In the genomic region with DNA sequence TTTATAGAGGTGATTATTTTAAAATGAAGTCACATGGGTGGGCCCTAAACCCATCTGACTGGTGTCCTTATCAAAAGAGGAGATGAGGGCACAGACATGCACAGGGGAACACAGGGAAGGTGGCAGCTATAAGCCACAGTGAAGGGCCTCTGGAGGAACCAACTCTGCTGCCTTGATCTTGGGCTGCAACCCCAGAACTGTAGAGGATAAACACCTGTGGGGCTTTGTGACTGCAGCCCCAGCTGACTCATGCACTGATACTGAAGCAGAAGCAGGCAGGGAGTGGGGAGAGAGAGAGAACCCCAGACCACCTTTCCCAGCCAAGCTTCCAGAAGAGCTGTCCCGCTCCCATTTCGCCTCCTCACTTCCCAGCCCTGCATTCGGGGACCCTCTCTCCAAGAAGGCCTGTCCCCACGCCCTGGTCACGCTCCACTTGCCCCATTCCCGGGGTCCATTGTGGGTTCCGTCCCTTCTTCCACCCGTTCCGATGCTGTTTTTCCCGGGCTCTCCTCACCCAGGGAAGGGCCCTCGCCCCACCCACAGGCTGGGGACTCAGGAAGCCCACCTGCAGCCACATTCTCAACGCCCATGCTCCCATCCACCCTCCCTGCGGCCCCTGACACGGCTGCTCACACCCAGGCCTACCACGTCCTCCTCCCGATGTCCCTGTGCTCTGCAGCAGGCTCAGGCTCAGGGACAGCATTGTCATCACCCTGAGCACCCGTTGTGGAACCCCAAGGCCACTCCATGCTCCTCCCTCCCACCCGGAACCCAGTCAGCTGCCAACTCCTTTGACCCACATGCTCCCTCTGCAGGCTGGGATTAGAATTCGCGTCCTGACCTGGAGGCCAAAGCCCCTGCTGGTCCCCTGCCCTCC, we compare ENCODE assay signal across 1 cellular context.
TF ChIP-seq lines count a peak whose summit lies in the region.

No MANE protein-coding gene starts in this region.

TF ChIP-seq in HepG2, 621 proteins besides CTCF, POLR2A, EP300 and RAD21 (continued from another document and continues in another):
- TF ChIP-seq AHDC1 (CRISPR knock-in tag; IDR thresholded peaks at IDR 0.05; ENCODE audit: borderline replicate concordance) (no peak), REXO4 (CRISPR knock-in tag; IDR thresholded peaks at IDR 0.05; ENCODE audit: borderline replicate concordance) (no peak), ZNF558 (CRISPR knock-in tag; IDR thresholded peaks at IDR 0.05; ENCODE audit: borderline replicate concordance) (no peak), ETV5 (CRISPR knock-in tag; IDR thresholded peaks at IDR 0.05; ENCODE audit: borderline replicate concordance) (no peak), HDAC2 (CRISPR knock-in tag; IDR thresholded peaks at IDR 0.05) (peak; percentile 32; the same call in 1 of the 2 replicates), SP140L (CRISPR knock-in tag; IDR thresholded peaks at IDR 0.05; ENCODE audit: borderline replicate concordance) (no peak), ZNF687 (CRISPR knock-in tag; IDR thresholded peaks at IDR 0.05) (peak; percentile 70), KDM3A (CRISPR knock-in tag; IDR thresholded peaks at IDR 0.05; ENCODE audit: low read depth) (0 out of 2 replicates have a peak, but pooled peaks have one; percentile 33), FOXC1 (CRISPR knock-in tag; IDR thresholded peaks at IDR 0.05; ENCODE audit: borderline replicate concordance) (no peak), ZNF777 (CRISPR knock-in tag; IDR thresholded peaks at IDR 0.05) (no peak), ELF1 (CRISPR knock-in tag; IDR thresholded peaks at IDR 0.05) (peak; percentile 65; the same call in 1 of the 2 replicates), ZNF792 (CRISPR knock-in tag; IDR thresholded peaks at IDR 0.05) (no peak), RNF2 (conservative IDR thresholded peaks at IDR 0.05; ENCODE audit: low read depth) (no peak), ZNF496 (CRISPR knock-in tag; IDR thresholded peaks at IDR 0.05; ENCODE audit: insufficient replicate concordance) (no peak), ERF (CRISPR knock-in tag; IDR thresholded peaks at IDR 0.05) (0 out of 2 replicates have a peak, but pooled peaks have one; percentile 19), CAMTA2 (CRISPR knock-in tag; IDR thresholded peaks at IDR 0.05; ENCODE audit: borderline replicate concordance) (no peak), ZNF354B (CRISPR knock-in tag; IDR thresholded peaks at IDR 0.05) (no peak), ZMYM4 (CRISPR knock-in tag; IDR thresholded peaks at IDR 0.05) (peak; percentile 34; the same call in 1 of the 2 replicates), ZNF772 (CRISPR knock-in tag; IDR thresholded peaks at IDR 0.05) (peak; percentile 62; the same call in 1 of the 2 replicates), ZUFSP (CRISPR knock-in tag; IDR thresholded peaks at IDR 0.05; ENCODE audit: borderline replicate concordance) (no peak), HOXA7 (CRISPR knock-in tag; IDR thresholded peaks at IDR 0.05) (no peak), ZNF24 (IDR thresholded peaks at IDR 0.05) (no peak), ZNF274 (CRISPR knock-in tag; IDR thresholded peaks at IDR 0.05) (no peak), GATAD2A (CRISPR knock-in tag; IDR thresholded peaks at IDR 0.05) (0 out of 2 replicates have a peak, but pooled peaks have one; percentile 25), MIER3 (CRISPR knock-in tag; IDR thresholded peaks at IDR 0.05; ENCODE audit: borderline replicate concordance) (no peak), WIZ (CRISPR knock-in tag; IDR thresholded peaks at IDR 0.05) (no peak), ZC3H4 (CRISPR knock-in tag; IDR thresholded peaks at IDR 0.05; ENCODE audit: borderline replicate concordance) (no peak), ASH2L (IDR thresholded peaks at IDR 0.05; ENCODE audit: insufficient read length, low read depth, low read length) (no peak), HNF4G (IDR thresholded peaks at IDR 0.05; ENCODE audit: borderline replicate concordance, low read depth, low read length) (no peak), HNF4G (CRISPR knock-in tag; IDR thresholded peaks at IDR 0.05; ENCODE audit: borderline replicate concordance, low read depth) (no peak), ZC3H13 (CRISPR knock-in tag; IDR thresholded peaks at IDR 0.05) (no peak), U2AF2 (IDR thresholded peaks at IDR 0.05; ENCODE audit: low read depth, low read length) (no peak), SMARCE1 (IDR thresholded peaks at IDR 0.05; ENCODE audit: borderline replicate concordance) (no peak), RXRA (CRISPR knock-in tag; IDR thresholded peaks at IDR 0.05) (no peak)
- TF ChIP-seq, protein P1, sequence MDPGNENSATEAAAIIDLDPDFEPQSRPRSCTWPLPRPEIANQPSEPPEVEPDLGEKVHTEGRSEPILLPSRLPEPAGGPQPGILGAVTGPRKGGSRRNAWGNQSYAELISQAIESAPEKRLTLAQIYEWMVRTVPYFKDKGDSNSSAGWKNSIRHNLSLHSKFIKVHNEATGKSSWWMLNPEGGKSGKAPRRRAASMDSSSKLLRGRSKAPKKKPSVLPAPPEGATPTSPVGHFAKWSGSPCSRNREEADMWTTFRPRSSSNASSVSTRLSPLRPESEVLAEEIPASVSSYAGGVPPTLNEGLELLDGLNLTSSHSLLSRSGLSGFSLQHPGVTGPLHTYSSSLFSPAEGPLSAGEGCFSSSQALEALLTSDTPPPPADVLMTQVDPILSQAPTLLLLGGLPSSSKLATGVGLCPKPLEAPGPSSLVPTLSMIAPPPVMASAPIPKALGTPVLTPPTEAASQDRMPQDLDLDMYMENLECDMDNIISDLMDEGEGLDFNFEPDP (CRISPR knock-in tag; conservative IDR thresholded peaks at IDR 0.05) = no peak
- TF ChIP-seq, protein P2, sequence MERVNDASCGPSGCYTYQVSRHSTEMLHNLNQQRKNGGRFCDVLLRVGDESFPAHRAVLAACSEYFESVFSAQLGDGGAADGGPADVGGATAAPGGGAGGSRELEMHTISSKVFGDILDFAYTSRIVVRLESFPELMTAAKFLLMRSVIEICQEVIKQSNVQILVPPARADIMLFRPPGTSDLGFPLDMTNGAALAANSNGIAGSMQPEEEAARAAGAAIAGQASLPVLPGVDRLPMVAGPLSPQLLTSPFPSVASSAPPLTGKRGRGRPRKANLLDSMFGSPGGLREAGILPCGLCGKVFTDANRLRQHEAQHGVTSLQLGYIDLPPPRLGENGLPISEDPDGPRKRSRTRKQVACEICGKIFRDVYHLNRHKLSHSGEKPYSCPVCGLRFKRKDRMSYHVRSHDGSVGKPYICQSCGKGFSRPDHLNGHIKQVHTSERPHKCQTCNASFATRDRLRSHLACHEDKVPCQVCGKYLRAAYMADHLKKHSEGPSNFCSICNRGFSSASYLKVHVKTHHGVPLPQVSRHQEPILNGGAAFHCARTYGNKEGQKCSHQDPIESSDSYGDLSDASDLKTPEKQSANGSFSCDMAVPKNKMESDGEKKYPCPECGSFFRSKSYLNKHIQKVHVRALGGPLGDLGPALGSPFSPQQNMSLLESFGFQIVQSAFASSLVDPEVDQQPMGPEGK (CRISPR knock-in tag; IDR thresholded peaks at IDR 0.05) = peak; percentile 47; the same call in 1 of the 2 replicates
- TF ChIP-seq, protein P3, sequence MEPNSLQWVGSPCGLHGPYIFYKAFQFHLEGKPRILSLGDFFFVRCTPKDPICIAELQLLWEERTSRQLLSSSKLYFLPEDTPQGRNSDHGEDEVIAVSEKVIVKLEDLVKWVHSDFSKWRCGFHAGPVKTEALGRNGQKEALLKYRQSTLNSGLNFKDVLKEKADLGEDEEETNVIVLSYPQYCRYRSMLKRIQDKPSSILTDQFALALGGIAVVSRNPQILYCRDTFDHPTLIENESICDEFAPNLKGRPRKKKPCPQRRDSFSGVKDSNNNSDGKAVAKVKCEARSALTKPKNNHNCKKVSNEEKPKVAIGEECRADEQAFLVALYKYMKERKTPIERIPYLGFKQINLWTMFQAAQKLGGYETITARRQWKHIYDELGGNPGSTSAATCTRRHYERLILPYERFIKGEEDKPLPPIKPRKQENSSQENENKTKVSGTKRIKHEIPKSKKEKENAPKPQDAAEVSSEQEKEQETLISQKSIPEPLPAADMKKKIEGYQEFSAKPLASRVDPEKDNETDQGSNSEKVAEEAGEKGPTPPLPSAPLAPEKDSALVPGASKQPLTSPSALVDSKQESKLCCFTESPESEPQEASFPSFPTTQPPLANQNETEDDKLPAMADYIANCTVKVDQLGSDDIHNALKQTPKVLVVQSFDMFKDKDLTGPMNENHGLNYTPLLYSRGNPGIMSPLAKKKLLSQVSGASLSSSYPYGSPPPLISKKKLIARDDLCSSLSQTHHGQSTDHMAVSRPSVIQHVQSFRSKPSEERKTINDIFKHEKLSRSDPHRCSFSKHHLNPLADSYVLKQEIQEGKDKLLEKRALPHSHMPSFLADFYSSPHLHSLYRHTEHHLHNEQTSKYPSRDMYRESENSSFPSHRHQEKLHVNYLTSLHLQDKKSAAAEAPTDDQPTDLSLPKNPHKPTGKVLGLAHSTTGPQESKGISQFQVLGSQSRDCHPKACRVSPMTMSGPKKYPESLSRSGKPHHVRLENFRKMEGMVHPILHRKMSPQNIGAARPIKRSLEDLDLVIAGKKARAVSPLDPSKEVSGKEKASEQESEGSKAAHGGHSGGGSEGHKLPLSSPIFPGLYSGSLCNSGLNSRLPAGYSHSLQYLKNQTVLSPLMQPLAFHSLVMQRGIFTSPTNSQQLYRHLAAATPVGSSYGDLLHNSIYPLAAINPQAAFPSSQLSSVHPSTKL (CRISPR knock-in tag; IDR thresholded peaks at IDR 0.05) = no peak
